ENCODE assay signal across 8 cellular contexts in genomic region chr5:784428-785177, GRCh38. TPM values are rescaled to one million over a fixed set of nuclear protein-coding genes. Genes with fewer than 3 reads are reported as not detected.
DNase-seq lines count a peak whose midpoint lies in the region; ATAC-seq and TF ChIP-seq lines count a peak whose summit lies in the region.
"Not testable (repeated sequence)": the region's sequence is repeated elsewhere in the genome, so short reads cannot be mapped to it uniquely, and the experiment has no call there.

TSS of gene ZDHHC11B (minus strand) at chr5:784729. CDS start at chr5:766919, 17,810 bp downstream.

- POLR2A ChIA-PET in OCI-LY7 (lab: Charles Lee) = not testable (repeated sequence)

- DNase-seq in HuH-7 (ENCODE audit: low spot score) (peak; percentile 87), OCI-LY7 (ENCODE audit: low spot score) (peak; percentile 75), activated T-cell treated with anti-CD3 and anti-CD28 coated beads for 4 hours (peak; percentile 93), lung microvascular endothelial cell (ENCODE audit: low read depth in 2 of 2) (peak; percentile 75 to 77)
- DNase-seq in stimulated activated CD4-positive, alpha-beta T cell treated with anti-CD3 and anti-CD28 coated beads, Interleukin-4, amount 100 ng/mL, for 4 hours = peak; percentile 92 to 98

- not testable (repeated sequence) for H3K9me3 ChIP-seq in OCI-LY7 (ENCODE audit: low read length); endocrine pancreas (ENCODE audit: control insufficient read depth, low read length)

- peak within 1 kb of the TSS; percentile 78 for H3K27ac ChIP-seq in C4-2B
- not testable (repeated sequence) for H3K27ac ChIP-seq in OCI-LY7 (ENCODE audit: low read depth, low read length, poor library complexity, severe bottlenecking)

- not testable (repeated sequence) for H3K79me2 ChIP-seq in OCI-LY7 (ENCODE audit: insufficient read depth, low read depth, low read length)

- not testable (repeated sequence) for H2AFZ ChIP-seq in OCI-LY7 (ENCODE audit: low read length)

- H3K4me2 ChIP-seq in OCI-LY7 (ENCODE audit: low read length) = peak within 1 kb of the TSS; percentile 83

- intact Hi-C loops in OCI-LY7 (cut with micrococcal nuclease; ENCODE audit: unreplicated experiment) = not testable (repeated sequence)

- ATAC-seq in GM21390 (IDR thresholded peaks at IDR 0.05; ENCODE audit: unreplicated experiment) = peak; percentile 67

- TF ChIP-seq CTCF in C4-2B (conservative IDR thresholded peaks at IDR 0.05); OCI-LY7 (conservative IDR thresholded peaks at IDR 0.05; ENCODE audit: low read length): not testable (repeated sequence)

- H3K36me3 ChIP-seq in OCI-LY7 (ENCODE audit: insufficient read depth, low read length); endocrine pancreas (ENCODE audit: control insufficient read depth, insufficient read depth, low read length): not testable (repeated sequence)

- not testable (repeated sequence) for H3K4me1 ChIP-seq in OCI-LY7 (ENCODE audit: insufficient read depth, low read length, poor library complexity, severe bottlenecking); endocrine pancreas (ENCODE audit: control insufficient read depth, insufficient read depth, low read length)

- H3K4me3 ChIP-seq in OCI-LY7 (ENCODE audit: low read depth, low read length, poor library complexity, severe bottlenecking) = peak within 1 kb of the TSS; percentile 66
- H3K4me3 ChIP-seq in endocrine pancreas (ENCODE audit: control insufficient read depth, insufficient read depth, low read length) = not testable (repeated sequence)

- not testable (repeated sequence) for H3K9me2 ChIP-seq in OCI-LY7 (ENCODE audit: insufficient read depth, low read length)

- CTCF ChIA-PET in OCI-LY7 (lab: Charles Lee; ENCODE audit: unreplicated experiment) = not testable (repeated sequence)

- H4K20me1 ChIP-seq in OCI-LY7 (ENCODE audit: insufficient read depth, low read length) = not testable (repeated sequence)

- not testable (repeated sequence) for H3K27me3 ChIP-seq in endocrine pancreas (ENCODE audit: control insufficient read depth, insufficient read depth, low read length)

- BruUV-seq in OCI-LY7 (replicated peaks; lab: Mats Ljungman, UMichigan) = not testable (repeated sequence)

- peak within 1 kb of the TSS; percentile 87 for H3K9ac ChIP-seq in endocrine pancreas (ENCODE audit: control insufficient read depth, insufficient read depth, low read length)

RNA-seq across cellular contexts. Expression of gene ZDHHC11B, which starts in this region (rescaled TPM):
- not detected in 2 replicates for total RNA-seq in OCI-LY7 (2014; rRNA removed; shearing (Covaris generic))
- total RNA-seq in OCI-LY7 (2022) = 0.26 and 0.29 TPM in 2 replicates
- under 0.01 TPM in 1 of 2 replicates, not detected in the other for total RNA-seq in lung microvascular endothelial cell

Comparison
In these comparisons a context has a peak if more than half of its experiments do, and no peak if none do; other contexts are left out.
1. Peak in DNase-seq, H3K4me3 ChIP-seq and H3K4me2 ChIP-seq in OCI-LY7; RNA of the gene not detected or under 1 TPM.
2. Peak in DNase-seq in lung microvascular endothelial cell; RNA of the gene not detected or under 1 TPM.